Comparison of ENCODE assay signal across 19 cellular contexts in the genomic region with DNA sequence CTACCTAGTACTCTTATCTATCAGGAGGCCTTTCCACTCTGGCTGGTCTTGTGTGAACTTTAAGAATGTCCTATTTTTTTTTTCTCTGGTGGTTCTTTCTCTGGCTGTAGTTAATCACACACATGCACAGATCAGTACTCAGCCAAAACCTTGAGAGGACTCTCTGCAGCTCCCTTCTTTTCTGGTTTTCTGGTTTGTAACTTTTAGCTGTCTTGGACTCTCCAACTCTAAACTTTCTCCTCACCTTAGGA. TPM values are rescaled to one million over a fixed set of nuclear protein-coding genes. Genes with fewer than 3 reads are reported as not detected.
A peak's percentile ranks its signal among the peaks of the same experiment; 100 is the strongest.
DNase-seq lines count a peak whose midpoint lies in the region; ATAC-seq, FAIRE-seq and TF ChIP-seq lines count a peak whose summit lies in the region.
"Had no signal": no experiment of that assay in that cellular context is flagged by ENCODE, and none has a peak within 500 bp of the region (broad histone marks: within the 10 kb centered on the region; RNA-seq: fewer than 3 reads in every experiment).

No MANE protein-coding gene starts in this region.

- TF ChIP-seq CTCF in SK-N-SH (IDR thresholded peaks at IDR 0.05) (no peak), retinal pigment epithelial cell (conservative IDR thresholded peaks at IDR 0.05; ENCODE audit: low read depth, low read length) (no peak)

- FAIRE-seq in urothelium cell line (lab: Jason Lieb, UNC), result no peak
- FAIRE-seq: G401.6, GM12891, GM19239 had no signal

- no peak for TF ChIP-seq RAD21 in SK-N-SH (IDR thresholded peaks at IDR 0.05; ENCODE audit: low read length)

- no peaks in the 10 kb centered on the region for H3K9me3 ChIP-seq in SK-N-SH
- H3K9me3 ChIP-seq: BE2C had no signal

- H3K27ac ChIP-seq in SK-N-SH (ENCODE audit: low read depth in 2 of 2, low read length in 1 of 2), result no peak overlapping the region
- H3K27ac ChIP-seq: C4-2B had no signal

- no peaks in the 10 kb centered on the region for H3F3A ChIP-seq in SK-N-SH (replicated peaks; ENCODE audit: insufficient read depth)

- no peaks in the 10 kb centered on the region for H3K79me2 ChIP-seq in SK-N-SH (ENCODE audit: insufficient read depth)

- peak; percentile 51 for ATAC-seq in left ventricle myocardium superior
- ATAC-seq in Right ventricle myocardium superior (ENCODE audit: poor library complexity), result no peak
- ATAC-seq in HG03095 (IDR thresholded peaks at IDR 0.05; ENCODE audit: unreplicated experiment), result no peak
- ATAC-seq: GM23338 had no signal

- H3K9ac ChIP-seq in SK-N-SH, result no peak overlapping the region

- no peak overlapping the region for H3K4me2 ChIP-seq in SK-N-SH
- H3K4me2 ChIP-seq: GM23338 had no signal

- no peak for TF ChIP-seq EP300 in SK-N-SH (IDR thresholded peaks at IDR 0.05; ENCODE audit: borderline replicate concordance in 1 of 2, low read depth in 1 of 2, low read length in 1 of 2)

- H3K4me3 ChIP-seq in SK-N-SH (ENCODE audit: low read depth in 2 of 2, low read length in 1 of 2) (no peak overlapping the region), retinal pigment epithelial cell (ENCODE audit: low read length) (no peak overlapping the region)
- H3K4me3 ChIP-seq: GM23338 had no signal

- no peak for TF ChIP-seq POLR2A in erythroblast (IDR thresholded peaks at IDR 0.05; ENCODE audit: low read length)

- no peaks in the 10 kb centered on the region for H3K9me2 ChIP-seq in SK-N-SH

- no peaks in the 10 kb centered on the region for H4K20me1 ChIP-seq in SK-N-SH (ENCODE audit: insufficient read depth)

- POLR2A ChIA-PET in SK-N-SH (lab: Yijun Ruan, JAX), result no interaction called here

- peaks cover 0 to 10% of the 10 kb centered on the region in 2 experiments for H3K36me3 ChIP-seq in SK-N-SH (replicated peaks in 1 of 2; ENCODE audit: control insufficient read depth in 1 of 2, insufficient read depth in 2 of 2, low read length in 1 of 2)
- H3K36me3 ChIP-seq: BE2C had no signal

- H2AFZ ChIP-seq in SK-N-SH (ENCODE audit: low read depth), result no peak overlapping the region
- H2AFZ ChIP-seq: GM23338 had no signal

- no peaks in the 10 kb centered on the region; a peak in 2 of 4 replicates for H3K4me1 ChIP-seq in SK-N-SH (ENCODE audit: control insufficient read depth in 1 of 2, insufficient read depth in 2 of 2, low read depth in 1 of 2, low read length in 1 of 2)
- H3K4me1 ChIP-seq: BE2C had no signal

- no peaks in the 10 kb centered on the region for H3K27me3 ChIP-seq in SK-N-SH (ENCODE audit: insufficient read depth)
- H3K27me3 ChIP-seq: BE2C had no signal

- DNase-seq in left ventricle myocardium superior (no peak), Right ventricle myocardium superior (no peak), SK-N-SH (peak; percentile 14), erythroblast (lab: John Stamatoyannopoulos, UW) (peak; percentile 8 to 31), retinal pigment epithelial cell (ENCODE audit: low read depth) (peak; percentile 2), urothelium cell line (ENCODE audit: low spot score) (no peak), GM19240 (ENCODE audit: insufficient read length, low spot score) (no peak)
- DNase-seq: BE2C; CD4-positive, alpha-beta memory T cell; DMS79; EL; H7; IMR-90 had no signal

- CTCF ChIA-PET in SK-N-SH (lab: Yijun Ruan, JAX), result interaction anchor here (1.2 kb wide), 1 partner anchor 10 kb away, joined by 3 read pairs; no protein-coding TSS in a partner anchor

- intact Hi-C loops in left ventricle myocardium superior (cut with micrococcal nuclease), result no loop called here
- intact Hi-C loops in Right ventricle myocardium superior (cut with DNase I), result no loop called here

TF ChIP-seq in SK-N-SH, 30 proteins besides CTCF, POLR2A, EP300 and RAD21:
- TF ChIP-seq RCOR1 (IDR thresholded peaks at IDR 0.05; ENCODE audit: low read length) (no peak), RFX5 (IDR thresholded peaks at IDR 0.05; ENCODE audit: low read length) (no peak), FOXM1 (IDR thresholded peaks at IDR 0.05; ENCODE audit: low read depth) (no peak), ELF1 (IDR thresholded peaks at IDR 0.05) (no peak), GABPA (IDR thresholded peaks at IDR 0.05; ENCODE audit: low read depth) (no peak), TEAD4 (IDR thresholded peaks at IDR 0.05; ENCODE audit: borderline replicate concordance, insufficient read depth) (no peak), TAF1 (IDR thresholded peaks at IDR 0.05; ENCODE audit: borderline replicate concordance, low read depth, low read length) (no peak), TCF12 (IDR thresholded peaks at IDR 0.05) (no peak), SMC3 (IDR thresholded peaks at IDR 0.05; ENCODE audit: low read depth, low read length) (no peak), NFIC (IDR thresholded peaks at IDR 0.05; ENCODE audit: borderline replicate concordance) (no peak), POLR2AphosphoS5 (IDR thresholded peaks at IDR 0.05; ENCODE audit: low read depth, low read length) (no peak), FOSL2 (IDR thresholded peaks at IDR 0.05; ENCODE audit: borderline replicate concordance, low read depth) (no peak), JUND (IDR thresholded peaks at IDR 0.05) (no peak), MEF2A (IDR thresholded peaks at IDR 0.05; ENCODE audit: borderline replicate concordance, low read depth) (no peak)
- TF ChIP-seq, protein P1, sequence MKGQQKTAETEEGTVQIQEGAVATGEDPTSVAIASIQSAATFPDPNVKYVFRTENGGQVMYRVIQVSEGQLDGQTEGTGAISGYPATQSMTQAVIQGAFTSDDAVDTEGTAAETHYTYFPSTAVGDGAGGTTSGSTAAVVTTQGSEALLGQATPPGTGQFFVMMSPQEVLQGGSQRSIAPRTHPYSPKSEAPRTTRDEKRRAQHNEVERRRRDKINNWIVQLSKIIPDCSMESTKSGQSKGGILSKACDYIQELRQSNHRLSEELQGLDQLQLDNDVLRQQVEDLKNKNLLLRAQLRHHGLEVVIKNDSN (IDR thresholded peaks at IDR 0.05; ENCODE audit: borderline replicate concordance, low read depth), result no peak

RNA-seq across cellular contexts. Expression of a gene that starts 54.9 kb away (rescaled TPM):
- total RNA-seq in left ventricle myocardium superior (0.82 TPM), Right ventricle myocardium superior (1.6 TPM)
- 13.5 and 17.3 TPM in 2 replicates for polyA plus RNA-seq in SK-N-SH (2012; rRNA removed)
- 11.4 and 12.5 TPM in 2 replicates for polyA plus RNA-seq in SK-N-SH (2012; cell fraction: cytosol; rRNA removed)
- 19.5 and 21.2 TPM in 2 replicates for polyA plus RNA-seq in SK-N-SH (2012; cell fraction: nucleus; rRNA removed)

Comparison
In these comparisons a context has a peak if more than half of its experiments do, and no peak if none do; other contexts are left out.
1. DNase-seq: peak in SK-N-SH (single experiment), erythroblast (2 of 2) and retinal pigment epithelial cell (single experiment); none in left ventricle myocardium superior (single experiment), Right ventricle myocardium superior (single experiment), urothelium cell line (single experiment) and GM19240 (single experiment).